In genomic region chr19:40576585-40577451, GRCh38 we compare ENCODE assay signal across 8 cellular contexts. TPM values are rescaled to one million over a fixed set of nuclear protein-coding genes. Genes with fewer than 3 reads are reported as not detected.
DNase-seq lines count a peak whose midpoint lies in the region; ATAC-seq and TF ChIP-seq lines count a peak whose summit lies in the region.

SHKBP1 (plus strand) TSS chr19:40576873; CDS start chr19:40576900, 27 bp downstream.

- H3K9me3 ChIP-seq in Loucy (ENCODE audit: insufficient read depth, low read depth, low read length): no peaks in the 10 kb centered on the region

- TF ChIP-seq POLR2A in Raji (IDR thresholded peaks at IDR 0.05; ENCODE audit: insufficient read depth, low read depth, low read length): peak; percentile 66

- H4K20me1 ChIP-seq in Loucy (ENCODE audit: insufficient read depth, low read length, poor library complexity, severe bottlenecking): peaks cover 3% of the 10 kb centered on the region

- H3K4me1 ChIP-seq in Loucy (ENCODE audit: insufficient read depth, low read length, poor library complexity, severe bottlenecking): peaks cover 18% of the 10 kb centered on the region

- peaks cover 9% of the 10 kb centered on the region for H3K4me1 Mint-ChIP-seq in nephron

- H3K27me3 Mint-ChIP-seq in nephron (ENCODE audit: low read depth): peaks cover 3% of the 10 kb centered on the region

- H3K4me3 ChIP-seq in H7 (ENCODE audit: insufficient read depth, low read depth, low read length) (peak within 1 kb of the TSS; percentile 82), Loucy (ENCODE audit: low read length, poor library complexity, severe bottlenecking) (peak within 1 kb of the TSS; percentile 94)

- no peaks in the 10 kb centered on the region for H3F3A ChIP-seq in Loucy (ENCODE audit: low read depth)

- peak within 1 kb of the TSS in 2 of 3 experiments; percentile 50 to 87 for H3K27ac Mint-ChIP-seq in nephron

- H3K36me3 Mint-ChIP-seq in nephron (ENCODE audit: low read depth): peaks cover 14% of the 10 kb centered on the region

- peak within 1 kb of the TSS; percentile 88 for H2AFZ ChIP-seq in Loucy (ENCODE audit: low read length)

- H3K27me3 ChIP-seq in H7 (ENCODE audit: control insufficient read depth, insufficient read depth, low read length) (no peaks in the 10 kb centered on the region; the same call in 1 of the 2 replicates), Loucy (ENCODE audit: insufficient read depth, low read length, poor library complexity, severe bottlenecking) (no peaks in the 10 kb centered on the region)

- DNase-seq in EL (peak; percentile 95), H7 (peak; percentile 99), fibroblast of peridontal ligament (ENCODE audit: extremely low read depth) (peak; percentile 95)
- peak; percentile 88 for DNase-seq in activated T-helper 9 cell treated with anti-CD3 and anti-CD28 coated beads, Interleukin-2, amount 50 U/mL, for 16 hours (ENCODE audit: low read depth)
- DNase-seq in stimulated activated naive CD8-positive, alpha-beta T cell treated with anti-CD3 and anti-CD28 coated beads, Interleukin-15, Interleukin-2, amounts not matched to agents 100 U/mL and 50 U/mL, for 24 hours: peak; percentile 94

- TF ChIP-seq CTCF in Loucy (conservative IDR thresholded peaks at IDR 0.05; ENCODE audit: low read length) (no peak), nephron (IDR thresholded peaks at IDR 0.05; ENCODE audit: unreplicated experiment in 3 of 3) (no peak)

- H3K36me3 ChIP-seq in H7 (replicated peaks; ENCODE audit: control insufficient read depth, insufficient read depth, low read length) (peaks cover 3% of the 10 kb centered on the region), Loucy (ENCODE audit: insufficient read depth, low read length) (peaks cover 10% of the 10 kb centered on the region; the same call in 1 of the 2 replicates)

- peak within 1 kb of the TSS; percentile 85 for H3K4me2 ChIP-seq in Loucy (ENCODE audit: low read depth, low read length, poor library complexity, severe bottlenecking)

- H3K9ac ChIP-seq in Loucy (ENCODE audit: low read depth, low read length, poor library complexity, severe bottlenecking): peak within 1 kb of the TSS; percentile 80

- ATAC-seq in stimulated activated naive CD8-positive, alpha-beta T cell treated with anti-CD3 and anti-CD28 coated beads, Interleukin-15, Interleukin-2, amounts not matched to agents 100 U/mL and 50 U/mL, for 24 hours: peak; percentile 99

- no peaks in the 10 kb centered on the region for H3K9me3 Mint-ChIP-seq in nephron

- H3K4me3 Mint-ChIP-seq in nephron: peak within 1 kb of the TSS; percentile 85 to 90 (median 89)

- peaks cover 17% of the 10 kb centered on the region for H3K79me2 ChIP-seq in Loucy (ENCODE audit: insufficient read depth, low read length)

- no peaks in the 10 kb centered on the region for H3K9me2 ChIP-seq in Loucy (replicated peaks; ENCODE audit: low read depth, low read length)

RNA-seq across cellular contexts. Expression of gene SHKBP1, which starts in this region (rescaled TPM):
- total RNA-seq in H7 (2014; rRNA removed; shearing (Covaris generic)): 52.3 and 58.2 TPM in 2 replicates

Comparison
In these comparisons a context has a peak if more than half of its experiments do, and no peak if none do; other contexts are left out.
1. Peak in every context shown above with its lines: DNase-seq, ATAC-seq and H3K4me3 ChIP-seq.